8 cellular contexts compared by ENCODE assay signal in the genomic region with DNA sequence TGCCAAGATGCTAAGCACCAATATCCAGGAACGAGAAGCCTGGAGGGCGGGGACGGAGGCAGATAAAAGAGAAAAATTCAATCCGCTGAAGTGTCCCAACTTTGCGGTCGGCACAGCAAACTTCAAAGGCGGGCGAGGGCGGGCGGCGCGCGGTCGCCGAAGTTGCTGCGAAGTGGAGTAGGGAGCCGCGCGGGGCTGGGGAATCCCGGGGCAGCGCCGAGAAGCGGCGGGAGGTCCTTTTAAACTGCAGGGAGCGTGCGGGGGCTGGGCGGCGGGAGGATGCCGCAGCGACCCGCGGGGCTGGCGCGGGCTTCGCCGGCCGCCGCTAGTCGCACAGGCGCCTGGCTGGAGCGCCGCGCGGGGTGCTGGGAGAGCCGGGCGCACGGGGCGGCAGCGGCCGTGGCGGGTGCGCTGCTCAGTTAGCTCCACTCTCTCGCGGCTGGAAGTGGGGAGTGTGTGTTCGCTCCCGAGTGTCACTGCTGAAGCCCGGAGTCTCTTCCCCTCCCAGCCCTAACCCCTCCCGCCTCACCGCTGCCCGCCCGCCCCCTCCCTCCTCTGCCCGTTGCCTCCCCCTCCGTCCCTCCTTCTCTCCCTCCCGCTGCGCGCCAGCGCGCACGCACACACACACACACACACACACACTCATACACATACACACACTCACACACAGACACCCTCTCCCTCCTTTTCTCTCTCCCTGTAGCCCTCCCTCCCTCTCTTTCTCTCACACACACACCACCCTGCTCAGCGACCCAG. TPM values are rescaled to one million over a fixed set of nuclear protein-coding genes. Genes with fewer than 3 reads are reported as not detected.
DNase-seq lines count a peak whose midpoint lies in the region; TF ChIP-seq lines count a peak whose summit lies in the region.

A gene with protein sequence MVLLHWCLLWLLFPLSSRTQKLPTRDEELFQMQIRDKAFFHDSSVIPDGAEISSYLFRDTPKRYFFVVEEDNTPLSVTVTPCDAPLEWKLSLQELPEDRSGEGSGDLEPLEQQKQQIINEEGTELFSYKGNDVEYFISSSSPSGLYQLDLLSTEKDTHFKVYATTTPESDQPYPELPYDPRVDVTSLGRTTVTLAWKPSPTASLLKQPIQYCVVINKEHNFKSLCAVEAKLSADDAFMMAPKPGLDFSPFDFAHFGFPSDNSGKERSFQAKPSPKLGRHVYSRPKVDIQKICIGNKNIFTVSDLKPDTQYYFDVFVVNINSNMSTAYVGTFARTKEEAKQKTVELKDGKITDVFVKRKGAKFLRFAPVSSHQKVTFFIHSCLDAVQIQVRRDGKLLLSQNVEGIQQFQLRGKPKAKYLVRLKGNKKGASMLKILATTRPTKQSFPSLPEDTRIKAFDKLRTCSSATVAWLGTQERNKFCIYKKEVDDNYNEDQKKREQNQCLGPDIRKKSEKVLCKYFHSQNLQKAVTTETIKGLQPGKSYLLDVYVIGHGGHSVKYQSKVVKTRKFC (minus strand): TSS at position 456 of the 756 bp plus-strand sequence. CDS start 26,698 bp downstream, outside the sequence.

- H3K27ac ChIP-seq in neutrophil (no peak within 1 kb of the TSS), vagina (peak within 1 kb of the TSS; percentile 44)

- H3K36me3 ChIP-seq in neutrophil (no peaks in the 10 kb centered on the region), vagina (no peaks in the 10 kb centered on the region)

- TF ChIP-seq CTCF in neutrophil (IDR thresholded peaks at IDR 0.05): no peak
- no peak for TF ChIP-seq CTCF in vagina (IDR thresholded peaks at IDR 0.05)

- intact Hi-C loops in vagina (cut with DNase I): no loop called here

- peaks cover 22 to 23% of the 10 kb centered on the region in 2 experiments for H3K4me1 ChIP-seq in neutrophil (ENCODE audit: control insufficient read depth in 1 of 2, insufficient read depth in 1 of 2, low read depth in 1 of 2, low read length in 1 of 2)
- peaks cover 6% of the 10 kb centered on the region for H3K4me1 ChIP-seq in vagina

- TF ChIP-seq POLR2A in vagina (IDR thresholded peaks at IDR 0.05): no peak

- DNase-seq in NCI-H1105 treated with DMSO at 0.1 percent for 48 hours (lab: John Stamatoyannopoulos, UW): peak; percentile 36
- DNase-seq in NCI-H1105 (lab: John Stamatoyannopoulos, UW): no peak
- peak; percentile 13 for DNase-seq in NCI-H128 (lab: John Stamatoyannopoulos, UW; ENCODE audit: unreplicated experiment)
- peak; percentile 28 for DNase-seq in activated T-helper 9 cell treated with anti-CD3 and anti-CD28 coated beads, Interleukin-2, amount 50 U/mL, for 16 hours (ENCODE audit: low read depth)
- peak; percentile 40 for DNase-seq in glomerular visceral epithelial cell (ENCODE audit: extremely low spot score)
- DNase-seq in vagina (ENCODE audit: extremely low spot score in 2 of 2): no peak
- no peak for DNase-seq in DMS79 treated with DMSO at 0.1 percent for 48 hours (lab: John Stamatoyannopoulos, UW)

- H3K4me3 ChIP-seq in neutrophil (ENCODE audit: low read depth in 1 of 2, low read length in 1 of 2) (peak within 1 kb of the TSS; percentile 48 to 55), vagina (peak within 1 kb of the TSS; percentile 41 to 72)

- H3K9me3 ChIP-seq in neutrophil: no peaks in the 10 kb centered on the region
- H3K9me3 ChIP-seq in vagina: no peaks in the 10 kb centered on the region

- peaks cover 94% of the 10 kb centered on the region for H3K27me3 ChIP-seq in neutrophil
- no peaks in the 10 kb centered on the region for H3K27me3 ChIP-seq in vagina

RNA-seq across cellular contexts. Expression of the gene that starts here (rescaled TPM):
- 4.9 TPM for total RNA-seq in vagina

Comparison
In these comparisons a context has a peak if more than half of its experiments do, and no peak if none do; other contexts are left out.
1. DNase-seq: peak in NCI-H1105 treated with DMSO at 0.1 percent for 48 hours (single experiment), NCI-H128 (single experiment), activated T-helper 9 cell treated with anti-CD3 and anti-CD28 coated beads, Interleukin-2, amount 50 U/mL, for 16 hours (single experiment) and glomerular visceral epithelial cell (single experiment); none in NCI-H1105 (single experiment), vagina (0 of 2) and DMS79 treated with DMSO at 0.1 percent for 48 hours (single experiment).